ENCODE assay signal across 1 cellular context in the genomic region with DNA sequence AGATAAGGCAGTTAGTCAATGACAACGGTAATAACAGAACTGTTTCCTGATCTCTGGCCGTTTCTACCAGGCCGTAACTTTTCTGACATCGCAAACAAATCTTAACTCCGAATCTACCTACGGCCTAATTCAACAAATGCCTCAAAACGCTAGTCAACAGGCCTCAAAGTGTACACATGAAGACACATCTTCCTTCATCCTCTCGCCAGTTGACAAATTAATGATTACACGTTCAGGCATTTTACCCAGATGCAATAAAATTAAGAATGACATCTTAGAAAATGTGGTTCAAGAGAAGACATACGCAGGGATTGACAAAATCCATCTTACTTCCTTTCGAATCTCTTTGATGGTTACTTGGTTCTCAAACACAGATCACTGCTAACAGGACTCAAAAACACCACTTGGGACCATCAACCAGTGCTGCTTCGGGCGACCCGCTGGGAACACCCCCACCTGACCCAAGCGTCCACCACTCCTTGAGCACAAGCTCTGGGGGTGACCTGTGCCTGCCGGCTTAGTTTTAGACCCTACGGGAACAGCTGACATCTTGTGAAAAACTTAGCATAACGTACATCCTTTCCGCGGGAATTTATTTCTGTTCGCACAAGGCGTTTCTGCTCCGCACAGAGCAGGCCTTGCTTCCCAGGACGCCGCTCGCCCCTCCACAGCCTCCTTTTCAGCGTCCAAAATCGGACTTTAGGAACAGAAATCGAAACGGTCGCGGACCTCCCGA.
TF ChIP-seq lines count a peak whose summit lies in the region.

No MANE protein-coding gene starts in this region.

TF ChIP-seq in GM12878, 131 proteins besides CTCF, POLR2A, EP300 and RAD21 (continued from another document):
- TF ChIP-seq SIN3A (IDR thresholded peaks at IDR 0.05; ENCODE audit: low read depth, low read length): 0 out of 2 replicates have a peak, but pooled peaks have one; percentile 26
- TF ChIP-seq JUND (IDR thresholded peaks at IDR 0.05; ENCODE audit: low read depth, low read length): no peak
- TF ChIP-seq ATF7 (IDR thresholded peaks at IDR 0.05; ENCODE audit: low read depth): no peak
- TF ChIP-seq TARDBP (IDR thresholded peaks at IDR 0.05; ENCODE audit: borderline replicate concordance): no peak
- no peak for TF ChIP-seq PAX8 (IDR thresholded peaks at IDR 0.05)
- TF ChIP-seq, protein P1, sequence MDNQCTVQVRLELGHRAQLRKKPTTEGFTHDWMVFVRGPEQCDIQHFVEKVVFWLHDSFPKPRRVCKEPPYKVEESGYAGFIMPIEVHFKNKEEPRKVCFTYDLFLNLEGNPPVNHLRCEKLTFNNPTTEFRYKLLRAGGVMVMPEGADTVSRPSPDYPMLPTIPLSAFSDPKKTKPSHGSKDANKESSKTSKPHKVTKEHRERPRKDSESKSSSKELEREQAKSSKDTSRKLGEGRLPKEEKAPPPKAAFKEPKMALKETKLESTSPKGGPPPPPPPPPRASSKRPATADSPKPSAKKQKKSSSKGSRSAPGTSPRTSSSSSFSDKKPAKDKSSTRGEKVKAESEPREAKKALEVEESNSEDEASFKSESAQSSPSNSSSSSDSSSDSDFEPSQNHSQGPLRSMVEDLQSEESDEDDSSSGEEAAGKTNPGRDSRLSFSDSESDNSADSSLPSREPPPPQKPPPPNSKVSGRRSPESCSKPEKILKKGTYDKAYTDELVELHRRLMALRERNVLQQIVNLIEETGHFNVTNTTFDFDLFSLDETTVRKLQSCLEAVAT (IDR thresholded peaks at IDR 0.05): peak; percentile 69; the same call in 1 of the 2 replicates
- TF ChIP-seq MYB (IDR thresholded peaks at IDR 0.05; ENCODE audit: borderline replicate concordance, low read depth, low read length): no peak
- 0 out of 2 replicates have a peak, but pooled peaks have one; percentile 3 for TF ChIP-seq YY1 (IDR thresholded peaks at IDR 0.05; ENCODE audit: low read depth, low read length)
- TF ChIP-seq, protein P2, sequence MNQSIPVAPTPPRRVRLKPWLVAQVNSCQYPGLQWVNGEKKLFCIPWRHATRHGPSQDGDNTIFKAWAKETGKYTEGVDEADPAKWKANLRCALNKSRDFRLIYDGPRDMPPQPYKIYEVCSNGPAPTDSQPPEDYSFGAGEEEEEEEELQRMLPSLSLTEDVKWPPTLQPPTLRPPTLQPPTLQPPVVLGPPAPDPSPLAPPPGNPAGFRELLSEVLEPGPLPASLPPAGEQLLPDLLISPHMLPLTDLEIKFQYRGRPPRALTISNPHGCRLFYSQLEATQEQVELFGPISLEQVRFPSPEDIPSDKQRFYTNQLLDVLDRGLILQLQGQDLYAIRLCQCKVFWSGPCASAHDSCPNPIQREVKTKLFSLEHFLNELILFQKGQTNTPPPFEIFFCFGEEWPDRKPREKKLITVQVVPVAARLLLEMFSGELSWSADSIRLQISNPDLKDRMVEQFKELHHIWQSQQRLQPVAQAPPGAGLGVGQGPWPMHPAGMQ (IDR thresholded peaks at IDR 0.05; ENCODE audit: borderline replicate concordance): no peak
- TF ChIP-seq NFYA (IDR thresholded peaks at IDR 0.05; ENCODE audit: borderline replicate concordance, low read depth, low read length): no peak
- no peak for TF ChIP-seq LARP7 (IDR thresholded peaks at IDR 0.05)
- no peak for TF ChIP-seq FOS (IDR thresholded peaks at IDR 0.05; ENCODE audit: borderline replicate concordance, extremely low read depth, insufficient read length)
- no peak for TF ChIP-seq KLF5 (IDR thresholded peaks at IDR 0.05; ENCODE audit: partially characterized antibody)
- no peak for TF ChIP-seq SMAD5 (IDR thresholded peaks at IDR 0.05; ENCODE audit: low read depth)
- TF ChIP-seq EED (IDR thresholded peaks at IDR 0.05; ENCODE audit: low read depth): no peak
- TF ChIP-seq, protein P3, sequence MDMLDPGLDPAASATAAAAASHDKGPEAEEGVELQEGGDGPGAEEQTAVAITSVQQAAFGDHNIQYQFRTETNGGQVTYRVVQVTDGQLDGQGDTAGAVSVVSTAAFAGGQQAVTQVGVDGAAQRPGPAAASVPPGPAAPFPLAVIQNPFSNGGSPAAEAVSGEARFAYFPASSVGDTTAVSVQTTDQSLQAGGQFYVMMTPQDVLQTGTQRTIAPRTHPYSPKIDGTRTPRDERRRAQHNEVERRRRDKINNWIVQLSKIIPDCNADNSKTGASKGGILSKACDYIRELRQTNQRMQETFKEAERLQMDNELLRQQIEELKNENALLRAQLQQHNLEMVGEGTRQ (IDR thresholded peaks at IDR 0.05; ENCODE audit: borderline replicate concordance, low read depth, low read length): no peak
- TF ChIP-seq RELA (IDR thresholded peaks at IDR 0.05; ENCODE audit: borderline replicate concordance, partially characterized antibody): no peak
- TF ChIP-seq NR2F1 (conservative IDR thresholded peaks at IDR 0.05): no peak
- TF ChIP-seq, protein P4, sequence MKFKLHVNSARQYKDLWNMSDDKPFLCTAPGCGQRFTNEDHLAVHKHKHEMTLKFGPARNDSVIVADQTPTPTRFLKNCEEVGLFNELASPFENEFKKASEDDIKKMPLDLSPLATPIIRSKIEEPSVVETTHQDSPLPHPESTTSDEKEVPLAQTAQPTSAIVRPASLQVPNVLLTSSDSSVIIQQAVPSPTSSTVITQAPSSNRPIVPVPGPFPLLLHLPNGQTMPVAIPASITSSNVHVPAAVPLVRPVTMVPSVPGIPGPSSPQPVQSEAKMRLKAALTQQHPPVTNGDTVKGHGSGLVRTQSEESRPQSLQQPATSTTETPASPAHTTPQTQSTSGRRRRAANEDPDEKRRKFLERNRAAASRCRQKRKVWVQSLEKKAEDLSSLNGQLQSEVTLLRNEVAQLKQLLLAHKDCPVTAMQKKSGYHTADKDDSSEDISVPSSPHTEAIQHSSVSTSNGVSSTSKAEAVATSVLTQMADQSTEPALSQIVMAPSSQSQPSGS (IDR thresholded peaks at IDR 0.05; ENCODE audit: low read length): no peak
- 0 out of 2 replicates have a peak, but pooled peaks have one; percentile 28 for TF ChIP-seq SREBF1 (IDR thresholded peaks at IDR 0.05; ENCODE audit: low read length)
- no peak for TF ChIP-seq ZNF384 (IDR thresholded peaks at IDR 0.05; ENCODE audit: borderline replicate concordance, low read depth, low read length)
- no peak for TF ChIP-seq SUPT20H (IDR thresholded peaks at IDR 0.05; ENCODE audit: borderline replicate concordance, control insufficient read depth, low read depth, low read length)
- no peak for TF ChIP-seq ZBED1 (IDR thresholded peaks at IDR 0.05; ENCODE audit: borderline replicate concordance)
- TF ChIP-seq WRNIP1 (IDR thresholded peaks at IDR 0.05; ENCODE audit: borderline replicate concordance, low read depth, low read length): no peak
- no peak for TF ChIP-seq CREB1 (IDR thresholded peaks at IDR 0.05; ENCODE audit: low read depth)
- no peak for TF ChIP-seq ZNF622 (IDR thresholded peaks at IDR 0.05)
